In the genomic region with DNA sequence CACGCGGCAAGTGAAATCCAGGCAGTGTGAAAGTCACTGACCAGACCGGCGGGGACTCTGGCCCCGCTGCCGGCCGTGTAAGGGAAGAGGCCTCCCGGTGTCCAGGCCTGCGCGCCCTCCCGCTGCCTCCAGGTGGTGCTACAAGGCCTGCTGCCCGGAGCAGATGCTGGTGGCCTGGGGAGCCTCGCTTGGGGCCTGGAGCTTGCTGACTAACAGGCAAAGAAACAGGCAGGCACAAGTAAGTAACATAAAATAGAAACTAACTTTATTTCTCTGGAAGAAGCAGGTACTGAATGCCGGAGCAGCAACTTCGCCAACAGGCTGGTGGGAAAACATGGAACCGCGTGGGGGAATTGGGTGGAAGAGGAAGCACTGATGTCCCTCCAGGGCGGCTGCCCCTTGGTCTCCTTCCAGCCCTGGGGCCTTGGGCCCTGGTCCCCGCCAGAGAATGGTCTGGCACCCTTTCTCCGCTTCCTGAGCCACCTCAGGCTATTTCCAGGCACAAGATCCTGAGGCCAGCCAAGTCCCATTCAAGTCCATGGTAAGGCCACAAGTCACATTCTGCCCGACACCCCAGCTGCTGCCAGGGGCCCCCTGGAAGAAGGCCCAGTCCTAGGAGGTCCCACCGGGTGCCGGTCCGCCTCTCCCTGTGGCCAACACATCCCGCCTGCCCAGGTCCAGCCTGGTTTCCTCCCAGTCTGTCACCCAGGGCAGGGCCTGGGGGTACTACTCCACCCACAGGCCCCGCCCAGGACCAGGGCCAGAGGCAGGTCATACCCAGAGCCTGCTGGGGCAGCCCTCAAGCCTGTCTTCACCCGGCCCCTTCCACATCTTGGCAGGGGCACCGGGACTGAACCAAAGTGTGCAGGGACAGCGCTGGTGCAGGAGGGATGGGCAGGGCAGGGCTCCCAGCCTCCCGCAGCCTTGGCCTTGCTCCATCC, we compare ENCODE assay signal across 1 cellular context.
TF ChIP-seq lines count a peak whose summit lies in the region.

No MANE protein-coding gene starts in this region.

TF ChIP-seq in HepG2, 621 proteins besides CTCF, POLR2A, EP300 and RAD21 (continued from another document and continues in another):
- TF ChIP-seq IKZF5 (CRISPR knock-in tag; IDR thresholded peaks at IDR 0.05), result peak; percentile 20; the same call in 1 of the 2 replicates
- TF ChIP-seq, protein P1, sequence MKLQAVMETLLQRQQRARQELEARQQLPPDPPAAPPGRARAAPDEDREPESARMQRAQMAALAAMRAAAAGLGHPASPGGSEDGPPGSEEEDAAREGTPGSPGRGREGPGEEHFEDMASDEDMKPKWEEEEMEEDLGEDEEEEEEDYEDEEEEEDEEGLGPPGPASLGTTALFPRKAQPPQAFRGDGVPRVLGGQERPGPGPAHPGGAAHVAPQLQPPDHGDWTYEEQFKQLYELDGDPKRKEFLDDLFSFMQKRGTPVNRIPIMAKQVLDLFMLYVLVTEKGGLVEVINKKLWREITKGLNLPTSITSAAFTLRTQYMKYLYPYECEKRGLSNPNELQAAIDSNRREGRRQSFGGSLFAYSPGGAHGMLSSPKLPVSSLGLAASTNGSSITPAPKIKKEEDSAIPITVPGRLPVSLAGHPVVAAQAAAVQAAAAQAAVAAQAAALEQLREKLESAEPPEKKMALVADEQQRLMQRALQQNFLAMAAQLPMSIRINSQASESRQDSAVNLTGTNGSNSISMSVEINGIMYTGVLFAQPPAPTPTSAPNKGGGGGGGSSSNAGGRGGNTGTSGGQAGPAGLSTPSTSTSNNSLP (IDR thresholded peaks at IDR 0.05; ENCODE audit: low read depth, low read length), result no peak
- no peak for TF ChIP-seq SRY (CRISPR knock-in tag; IDR thresholded peaks at IDR 0.05)
- TF ChIP-seq RXRA (CRISPR knock-in tag; IDR thresholded peaks at IDR 0.05), result no peak
- TF ChIP-seq FOXK2 (IDR thresholded peaks at IDR 0.05), result no peak
- TF ChIP-seq NR2F1 (CRISPR knock-in tag; IDR thresholded peaks at IDR 0.05), result no peak
- no peak for TF ChIP-seq ZNF280B (CRISPR knock-in tag; IDR thresholded peaks at IDR 0.05; ENCODE audit: borderline replicate concordance)
- TF ChIP-seq ZGPAT (CRISPR knock-in tag; IDR thresholded peaks at IDR 0.05), result peak; percentile 49; the same call in 1 of the 2 replicates
- TF ChIP-seq CCDC6 (CRISPR knock-in tag; IDR thresholded peaks at IDR 0.05), result no peak
- no peak for TF ChIP-seq CEBPB (IDR thresholded peaks at IDR 0.05; ENCODE audit: borderline replicate concordance, low read depth, low read length)
- TF ChIP-seq ARID4A (CRISPR knock-in tag; IDR thresholded peaks at IDR 0.05; ENCODE audit: borderline replicate concordance), result no peak; the same call in 1 of the 2 replicates
- no peak for TF ChIP-seq ZNF205 (CRISPR knock-in tag; IDR thresholded peaks at IDR 0.05)
- no peak for TF ChIP-seq ETV6 (CRISPR knock-in tag; conservative IDR thresholded peaks at IDR 0.05)
- TF ChIP-seq THAP9 (CRISPR knock-in tag; IDR thresholded peaks at IDR 0.05; ENCODE audit: borderline replicate concordance), result no peak
- TF ChIP-seq, protein P2, sequence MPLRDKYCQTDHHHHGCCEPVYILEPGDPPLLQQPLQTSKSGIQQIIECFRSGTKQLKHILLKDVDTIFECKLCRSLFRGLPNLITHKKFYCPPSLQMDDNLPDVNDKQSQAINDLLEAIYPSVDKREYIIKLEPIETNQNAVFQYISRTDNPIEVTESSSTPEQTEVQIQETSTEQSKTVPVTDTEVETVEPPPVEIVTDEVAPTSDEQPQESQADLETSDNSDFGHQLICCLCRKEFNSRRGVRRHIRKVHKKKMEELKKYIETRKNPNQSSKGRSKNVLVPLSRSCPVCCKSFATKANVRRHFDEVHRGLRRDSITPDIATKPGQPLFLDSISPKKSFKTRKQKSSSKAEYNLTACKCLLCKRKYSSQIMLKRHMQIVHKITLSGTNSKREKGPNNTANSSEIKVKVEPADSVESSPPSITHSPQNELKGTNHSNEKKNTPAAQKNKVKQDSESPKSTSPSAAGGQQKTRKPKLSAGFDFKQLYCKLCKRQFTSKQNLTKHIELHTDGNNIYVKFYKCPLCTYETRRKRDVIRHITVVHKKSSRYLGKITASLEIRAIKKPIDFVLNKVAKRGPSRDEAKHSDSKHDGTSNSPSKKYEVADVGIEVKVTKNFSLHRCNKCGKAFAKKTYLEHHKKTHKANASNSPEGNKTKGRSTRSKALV (CRISPR knock-in tag; IDR thresholded peaks at IDR 0.05), result peak; percentile 56; the same call in 1 of the 2 replicates
- no peak for TF ChIP-seq ZNF431 (CRISPR knock-in tag; IDR thresholded peaks at IDR 0.05; ENCODE audit: borderline replicate concordance, low read depth)
- no peak for TF ChIP-seq FOXA3 (CRISPR knock-in tag; IDR thresholded peaks at IDR 0.05)
- peak; percentile 80; the same call in 1 of the 2 replicates for TF ChIP-seq ZFP90 (CRISPR knock-in tag; IDR thresholded peaks at IDR 0.05; ENCODE audit: borderline replicate concordance)
- TF ChIP-seq ZNF672 (CRISPR knock-in tag; IDR thresholded peaks at IDR 0.05), result no peak
- TF ChIP-seq ZNF296 (CRISPR knock-in tag; conservative IDR thresholded peaks at IDR 0.05), result no peak
- TF ChIP-seq KLF12 (CRISPR knock-in tag; IDR thresholded peaks at IDR 0.05; ENCODE audit: borderline replicate concordance), result 0 out of 2 replicates have a peak, but pooled peaks have one; percentile 28
- no peak for TF ChIP-seq PPARG (CRISPR knock-in tag; conservative IDR thresholded peaks at IDR 0.05)
- TF ChIP-seq ZNF101 (CRISPR knock-in tag; IDR thresholded peaks at IDR 0.05; ENCODE audit: borderline replicate concordance, low read depth), result no peak
- no peak for TF ChIP-seq NFKBIZ (CRISPR knock-in tag; IDR thresholded peaks at IDR 0.05)
- no peak for TF ChIP-seq ZMAT5 (CRISPR knock-in tag; IDR thresholded peaks at IDR 0.05; ENCODE audit: borderline replicate concordance, low read depth)
- TF ChIP-seq REST (IDR thresholded peaks at IDR 0.05; ENCODE audit: borderline replicate concordance in 1 of 2, low read depth in 1 of 2, low read length in 2 of 2), result no peak
- no peak for TF ChIP-seq NR3C1 (CRISPR knock-in tag; IDR thresholded peaks at IDR 0.05)
- TF ChIP-seq TMF1 (CRISPR knock-in tag; IDR thresholded peaks at IDR 0.05; ENCODE audit: low read depth), result no peak
- TF ChIP-seq RFX3 (CRISPR knock-in tag; IDR thresholded peaks at IDR 0.05), result no peak
- no peak for TF ChIP-seq PRPF4 (IDR thresholded peaks at IDR 0.05; ENCODE audit: low read depth, low read length, poor library complexity, severe bottlenecking)
- TF ChIP-seq, protein P3, sequence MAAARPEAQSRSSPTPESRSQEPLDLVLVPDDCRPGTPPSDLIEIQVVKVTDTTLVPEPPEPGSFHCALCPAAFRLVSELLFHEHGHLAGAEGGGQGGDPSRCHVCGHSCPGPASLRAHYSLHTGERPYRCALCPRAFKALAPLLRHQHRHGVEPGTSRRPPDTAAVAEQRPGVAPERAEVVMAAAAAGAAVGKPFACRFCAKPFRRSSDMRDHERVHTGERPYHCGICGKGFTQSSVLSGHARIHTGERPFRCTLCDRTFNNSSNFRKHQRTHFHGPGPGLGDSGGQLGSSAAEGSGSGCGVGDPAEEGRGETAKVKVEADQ (CRISPR knock-in tag; IDR thresholded peaks at IDR 0.05; ENCODE audit: borderline replicate concordance), result no peak
- no peak for TF ChIP-seq ZSCAN22 (CRISPR knock-in tag; IDR thresholded peaks at IDR 0.05)
